18 cellular contexts compared by ENCODE assay signal in genomic region chr21:38645282-38645681, GRCh38.
DNase-seq lines count a peak whose midpoint lies in the region; ATAC-seq and TF ChIP-seq lines count a peak whose summit lies in the region.
"Had no signal": no experiment of that assay in that cellular context is flagged by ENCODE, and none has a peak within 500 bp of the region (broad histone marks: within the 10 kb centered on the region; RNA-seq: fewer than 3 reads in every experiment).

No MANE protein-coding gene starts in this region.

- H3K4me1 Mint-ChIP-seq in stimulated activated naive CD8-positive, alpha-beta T cell treated with anti-CD3 and anti-CD28 coated beads, Interleukin-15, amount 100 ng/mL, for 72 hours = no peaks in the 10 kb centered on the region
- H3K4me1 Mint-ChIP-seq: neural crest cell had no signal

- peaks cover 20% of the 10 kb centered on the region for H3K27me3 ChIP-seq in adipocyte (replicated peaks; ENCODE audit: control insufficient read depth, insufficient read depth, low read length)
- no peaks in the 10 kb centered on the region for H3K27me3 ChIP-seq in spleen (replicated peaks in 1 of 7)

- TF ChIP-seq CTCF in fibroblast of villous mesenchyme (IDR thresholded peaks at IDR 0.05; ENCODE audit: insufficient read depth, low read depth, low read length) = no peak
- no peak for TF ChIP-seq CTCF in spleen (IDR thresholded peaks at IDR 0.05 in 8 of 11, conservative IDR thresholded peaks at IDR 0.05 in 3 of 11)

- H3K27me3 Mint-ChIP-seq in stimulated activated naive CD8-positive, alpha-beta T cell treated with anti-CD3 and anti-CD28 coated beads, Interleukin-15, amount 100 ng/mL, for 72 hours = peaks cover 44% of the 10 kb centered on the region

- DNase-seq in stimulated activated naive CD8-positive, alpha-beta T cell treated with anti-CD3 and anti-CD28 coated beads, Interleukin-15, Interleukin-2, amounts not matched to agents 100 U/mL and 50 U/mL, for 24 hours = no peak
- no peak for DNase-seq in stimulated activated naive CD8-positive, alpha-beta T cell treated with anti-CD3 and anti-CD28 coated beads, Interleukin-15, amount 100 ng/mL, for 72 hours
- peak; percentile 48 for DNase-seq in adipocyte (ENCODE audit: low read depth)
- peak; percentile 25 for DNase-seq in fibroblast of villous mesenchyme (ENCODE audit: low read depth)
- DNase-seq in NCI-H82 treated with DMSO at 0.1 percent for 48 hours (lab: John Stamatoyannopoulos, UW; ENCODE audit: unreplicated experiment) = no peak
- DNase-seq in SKM-1 treated with dmso at 0.1 percent for 144 hours (lab: John Stamatoyannopoulos, UW; ENCODE audit: unreplicated experiment) = no peak
- DNase-seq in spleen = no peak
- DNase-seq in D341Med (ENCODE audit: low spot score) = no peak
- DNase-seq: activated CD8-positive, alpha-beta T cell treated with anti-CD3 and anti-CD28 coated beads, Interleukin-2, amount 10 ng/mL, durations not matched to agents 7 days and 5 days; activated naive CD4-positive, alpha-beta T cell treated with Interleukin-2 at 50 U/mL for 16 hours; AML-193; dermis blood vessel endothelial cell; left ventricle myocardium superior; NCI-H1105; NCI-H2227 treated with DMSO at 0.1 percent for 48 hours; small intestine had no signal

- H3K4me3 ChIP-seq in adipocyte (ENCODE audit: low read length) (no peak overlapping the region), fibroblast of villous mesenchyme (ENCODE audit: low read depth, low read length) (no peak overlapping the region), spleen (no peak overlapping the region)
- H3K4me3 ChIP-seq: HAP-1 had no signal

- no peak overlapping the region for H3K9ac ChIP-seq in adipocyte (ENCODE audit: low read length)

- no peak for TF ChIP-seq POLR2A in spleen (IDR thresholded peaks at IDR 0.05)

- ATAC-seq in stimulated activated naive CD8-positive, alpha-beta T cell treated with anti-CD3 and anti-CD28 coated beads, Interleukin-15, Interleukin-2, amounts not matched to agents 100 U/mL and 50 U/mL, for 24 hours = peak; percentile 40
- no peak for ATAC-seq in stimulated activated naive CD8-positive, alpha-beta T cell treated with anti-CD3 and anti-CD28 coated beads, Interleukin-15, amount 100 ng/mL, for 72 hours
- ATAC-seq: activated CD8-positive, alpha-beta T cell treated with anti-CD3 and anti-CD28 coated beads, Interleukin-2, amount 10 ng/mL, durations not matched to agents 7 days and 5 days; left ventricle myocardium superior had no signal

- no peak overlapping the region for H3K27ac Mint-ChIP-seq in stimulated activated naive CD8-positive, alpha-beta T cell treated with anti-CD3 and anti-CD28 coated beads, Interleukin-15, amount 100 ng/mL, for 72 hours
- H3K27ac Mint-ChIP-seq: activated CD8-positive, alpha-beta T cell treated with anti-CD3 and anti-CD28 coated beads, Interleukin-2, amount 10 ng/mL, durations not matched to agents 7 days and 5 days had no signal

- WGBS in spleen, 5 donors = 67 to 81% (median 77%) methylated on average over 3 of the region's 3 CpGs

- intact Hi-C loops in spleen (cut with DNase I; ENCODE audit: low total_unique reads) = no loop called here

- H3K36me3 ChIP-seq in adipocyte (ENCODE audit: control insufficient read depth, insufficient read depth, low read length, severe bottlenecking) = no peaks in the 10 kb centered on the region
- no peaks in the 10 kb centered on the region for H3K36me3 ChIP-seq in spleen
- H3K36me3 ChIP-seq: HAP-1 had no signal

- H3K9me3 Mint-ChIP-seq in stimulated activated naive CD8-positive, alpha-beta T cell treated with anti-CD3 and anti-CD28 coated beads, Interleukin-15, amount 100 ng/mL, for 72 hours = peaks cover 5 to 6% of the 10 kb centered on the region in 2 donors

- H3K4me1 ChIP-seq in adipocyte (ENCODE audit: control insufficient read depth, insufficient read depth, low read length) = peaks cover 21% of the 10 kb centered on the region
- no peaks in the 10 kb centered on the region for H3K4me1 ChIP-seq in spleen
- H3K4me1 ChIP-seq: HAP-1 had no signal

- no peak overlapping the region for H3K27ac ChIP-seq in spleen

- H3K9me3 ChIP-seq in adipocyte (ENCODE audit: control insufficient read depth, low read length) = no peaks in the 10 kb centered on the region
- peaks cover 0 to 6% (median 0%) of the 10 kb centered on the region in 8 donors for H3K9me3 ChIP-seq in spleen

- H3K4me3 Mint-ChIP-seq in stimulated activated naive CD8-positive, alpha-beta T cell treated with anti-CD3 and anti-CD28 coated beads, Interleukin-15, amount 100 ng/mL, for 72 hours = no peak overlapping the region
- H3K4me3 Mint-ChIP-seq: activated CD8-positive, alpha-beta T cell treated with anti-CD3 and anti-CD28 coated beads, Interleukin-2, amount 10 ng/mL, durations not matched to agents 7 days and 5 days; neural crest cell had no signal

Comparison
In these comparisons a context has a peak if more than half of its experiments do, and no peak if none do; other contexts are left out.
1. DNase-seq: peak in adipocyte (single experiment) and fibroblast of villous mesenchyme (single experiment); none in stimulated activated naive CD8-positive, alpha-beta T cell treated with anti-CD3 and anti-CD28 coated beads, Interleukin-15, Interleukin-2, amounts not matched to agents 100 U/mL and 50 U/mL, for 24 hours (single experiment), stimulated activated naive CD8-positive, alpha-beta T cell treated with anti-CD3 and anti-CD28 coated beads, Interleukin-15, amount 100 ng/mL, for 72 hours (0 of 2), NCI-H82 treated with DMSO at 0.1 percent for 48 hours (single experiment), SKM-1 treated with dmso at 0.1 percent for 144 hours (single experiment), spleen (single experiment) and D341Med (single experiment).